Comparison of ENCODE assay signal across 1 cellular context in the genomic region with DNA sequence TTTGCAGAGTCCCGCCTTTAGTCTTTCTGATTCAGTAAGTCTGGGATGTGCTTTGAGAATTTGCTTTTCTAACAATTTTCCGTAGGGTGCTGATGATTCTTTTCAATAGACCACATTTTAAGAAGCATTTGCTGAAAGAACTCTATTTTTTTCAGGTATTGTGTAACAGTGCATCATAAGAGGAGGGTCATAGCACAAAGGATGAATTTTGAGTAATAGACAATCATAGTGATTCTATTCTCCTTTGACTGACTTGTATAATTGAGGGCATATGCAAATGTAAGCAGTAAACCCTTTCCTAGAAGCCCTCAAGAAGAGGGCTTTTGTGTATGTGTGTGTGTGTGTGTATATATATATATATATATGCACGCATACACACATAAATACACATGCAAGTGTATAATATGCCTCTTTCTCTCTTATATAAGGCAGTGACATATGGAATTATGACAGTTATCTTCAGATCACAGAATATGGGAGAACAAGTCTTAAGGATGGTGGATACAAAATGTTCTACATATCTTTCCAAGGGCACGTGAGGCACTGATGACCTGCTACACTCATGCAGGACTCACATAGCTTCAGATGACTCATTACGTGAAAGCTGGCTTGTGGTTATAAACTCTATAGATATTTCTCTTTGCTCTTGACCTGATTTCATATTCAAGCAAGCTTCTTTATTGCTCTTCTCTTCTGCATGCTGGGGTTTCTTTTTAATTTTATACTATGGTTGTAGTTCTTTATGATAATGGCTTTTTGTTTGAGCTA.
TF ChIP-seq lines count a peak whose summit lies in the region.

No MANE protein-coding gene starts in this region.

TF ChIP-seq in GM12878, 131 proteins besides CTCF, POLR2A, EP300 and RAD21 (continued from another document):
- no peak for TF ChIP-seq EGR1 (IDR thresholded peaks at IDR 0.05; ENCODE audit: borderline replicate concordance in 1 of 2, low read depth in 2 of 2, low read length in 2 of 2)
- no peak for TF ChIP-seq ETV6 (conservative IDR thresholded peaks at IDR 0.05 in 1 of 2, IDR thresholded peaks at IDR 0.05 in 1 of 2; ENCODE audit: borderline replicate concordance in 1 of 2, low read depth in 1 of 2)
- 0 out of 2 replicates have a peak, but pooled peaks have one; percentile 40 for TF ChIP-seq JUND (IDR thresholded peaks at IDR 0.05; ENCODE audit: low read depth, low read length)
- no peak for TF ChIP-seq ZNF217 (IDR thresholded peaks at IDR 0.05)
- TF ChIP-seq JUNB (IDR thresholded peaks at IDR 0.05) = peak; percentile 74
- TF ChIP-seq YBX1 (IDR thresholded peaks at IDR 0.05) = no peak
- peak; percentile 87 for TF ChIP-seq IRF4 (IDR thresholded peaks at IDR 0.05; ENCODE audit: low read depth, low read length)
- no peak for TF ChIP-seq ZBED1 (IDR thresholded peaks at IDR 0.05; ENCODE audit: borderline replicate concordance)
- TF ChIP-seq, protein P1, sequence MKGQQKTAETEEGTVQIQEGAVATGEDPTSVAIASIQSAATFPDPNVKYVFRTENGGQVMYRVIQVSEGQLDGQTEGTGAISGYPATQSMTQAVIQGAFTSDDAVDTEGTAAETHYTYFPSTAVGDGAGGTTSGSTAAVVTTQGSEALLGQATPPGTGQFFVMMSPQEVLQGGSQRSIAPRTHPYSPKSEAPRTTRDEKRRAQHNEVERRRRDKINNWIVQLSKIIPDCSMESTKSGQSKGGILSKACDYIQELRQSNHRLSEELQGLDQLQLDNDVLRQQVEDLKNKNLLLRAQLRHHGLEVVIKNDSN (IDR thresholded peaks at IDR 0.05; ENCODE audit: borderline replicate concordance, extremely low read length, insufficient read depth, low read depth, low read length) = no peak
- no peak for TF ChIP-seq KLF5 (IDR thresholded peaks at IDR 0.05; ENCODE audit: partially characterized antibody)
- TF ChIP-seq, protein P2, sequence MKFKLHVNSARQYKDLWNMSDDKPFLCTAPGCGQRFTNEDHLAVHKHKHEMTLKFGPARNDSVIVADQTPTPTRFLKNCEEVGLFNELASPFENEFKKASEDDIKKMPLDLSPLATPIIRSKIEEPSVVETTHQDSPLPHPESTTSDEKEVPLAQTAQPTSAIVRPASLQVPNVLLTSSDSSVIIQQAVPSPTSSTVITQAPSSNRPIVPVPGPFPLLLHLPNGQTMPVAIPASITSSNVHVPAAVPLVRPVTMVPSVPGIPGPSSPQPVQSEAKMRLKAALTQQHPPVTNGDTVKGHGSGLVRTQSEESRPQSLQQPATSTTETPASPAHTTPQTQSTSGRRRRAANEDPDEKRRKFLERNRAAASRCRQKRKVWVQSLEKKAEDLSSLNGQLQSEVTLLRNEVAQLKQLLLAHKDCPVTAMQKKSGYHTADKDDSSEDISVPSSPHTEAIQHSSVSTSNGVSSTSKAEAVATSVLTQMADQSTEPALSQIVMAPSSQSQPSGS (IDR thresholded peaks at IDR 0.05; ENCODE audit: low read length) = 0 out of 2 replicates have a peak, but pooled peaks have one; percentile 24
- TF ChIP-seq, protein P3, sequence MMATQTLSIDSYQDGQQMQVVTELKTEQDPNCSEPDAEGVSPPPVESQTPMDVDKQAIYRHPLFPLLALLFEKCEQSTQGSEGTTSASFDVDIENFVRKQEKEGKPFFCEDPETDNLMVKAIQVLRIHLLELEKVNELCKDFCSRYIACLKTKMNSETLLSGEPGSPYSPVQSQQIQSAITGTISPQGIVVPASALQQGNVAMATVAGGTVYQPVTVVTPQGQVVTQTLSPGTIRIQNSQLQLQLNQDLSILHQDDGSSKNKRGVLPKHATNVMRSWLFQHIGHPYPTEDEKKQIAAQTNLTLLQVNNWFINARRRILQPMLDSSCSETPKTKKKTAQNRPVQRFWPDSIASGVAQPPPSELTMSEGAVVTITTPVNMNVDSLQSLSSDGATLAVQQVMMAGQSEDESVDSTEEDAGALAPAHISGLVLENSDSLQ (IDR thresholded peaks at IDR 0.05) = peak; percentile 39; the same call in 1 of the 2 replicates
- peak; percentile 85 for TF ChIP-seq RUNX3 (IDR thresholded peaks at IDR 0.05; ENCODE audit: low read length)
